In genomic region chr13:31054632-31055031, GRCh38 we compare ENCODE assay signal across 18 cellular contexts.
DNase-seq lines count a peak whose midpoint lies in the region; ATAC-seq and TF ChIP-seq lines count a peak whose summit lies in the region.
"Had no signal": no experiment of that assay in that cellular context is flagged by ENCODE, and none has a peak within 500 bp of the region (broad histone marks: within the 10 kb centered on the region; RNA-seq: fewer than 3 reads in every experiment).

No MANE protein-coding gene starts in this region.

- no peak overlapping the region for H2BK12ac ChIP-seq in neuronal stem cell (ENCODE audit: low read length)

- in situ Hi-C loops in GM23248 (cut with MboI), result no loop called here

- H2BK15ac ChIP-seq in neuronal stem cell (ENCODE audit: low read length), result no peak overlapping the region

- peak overlapping the region; percentile 61 for H3K9ac ChIP-seq in neuronal stem cell (ENCODE audit: low read depth, low read length, poor library complexity)
- H3K9ac ChIP-seq in GM23248, result no peak overlapping the region
- H3K9ac ChIP-seq: BLaER1 had no signal

- H3K4ac ChIP-seq in neuronal stem cell (ENCODE audit: low read length), result no peak overlapping the region

- no peaks in the 10 kb centered on the region for H3K9me2 ChIP-seq in GM23248 (ENCODE audit: insufficient read depth)

- no peaks in the 10 kb centered on the region for H3K36me3 Mint-ChIP-seq in activated CD8-positive, alpha-beta memory T cell treated with anti-CD3 and anti-CD28 coated beads, Interleukin-2, amount 10 ng/mL, durations not matched to agents 7 days and 5 days
- H3K36me3 Mint-ChIP-seq: CD14-positive monocyte; CD4-positive, alpha-beta memory T cell had no signal

- no peak overlapping the region for H2BK5ac ChIP-seq in neuronal stem cell (ENCODE audit: low read length)

- intact Hi-C loops in dorsolateral prefrontal cortex (cut with DNase I) (loop anchor here in 1 of 2 donors (5.0 kb wide), 1 partner anchor 108 kb away; the partner anchor contains the start of gene HSPH1), head of caudate nucleus (cut with DNase I) (no loop called here)

- H3K9me3 Mint-ChIP-seq in activated CD8-positive, alpha-beta memory T cell treated with anti-CD3 and anti-CD28 coated beads, Interleukin-2, amount 10 ng/mL, durations not matched to agents 7 days and 5 days (ENCODE audit: low read depth), result no peaks in the 10 kb centered on the region
- H3K9me3 Mint-ChIP-seq: CD14-positive monocyte; CD4-positive, alpha-beta memory T cell had no signal

- H3K18ac ChIP-seq in neuronal stem cell (ENCODE audit: low read length), result no peak overlapping the region

- H2AFZ ChIP-seq in neuronal stem cell (ENCODE audit: low read length) (no peak overlapping the region), GM23248 (no peak overlapping the region)

- H4K8ac ChIP-seq in neuronal stem cell (ENCODE audit: low read depth, low read length), result no peak overlapping the region

- no peak overlapping the region for H2AK5ac ChIP-seq in neuronal stem cell (ENCODE audit: low read depth, low read length)

- H3K27me3 ChIP-seq in dorsolateral prefrontal cortex (peaks cover 0 to 4% (median 0%) of the 10 kb centered on the region in 45 donors), neuronal stem cell (ENCODE audit: control insufficient read depth in 3 of 3, insufficient read depth in 3 of 3, low read depth in 1 of 3, low read length in 3 of 3) (peaks cover 0 to 3% (median 0%) of the 10 kb centered on the region in 3 experiments), GM23248 (replicated peaks; ENCODE audit: insufficient read depth) (no peaks in the 10 kb centered on the region)
- H3K27me3 ChIP-seq: BLaER1 had no signal

- H3K27me3 Mint-ChIP-seq in activated CD8-positive, alpha-beta memory T cell treated with anti-CD3 and anti-CD28 coated beads, Interleukin-2, amount 10 ng/mL, durations not matched to agents 7 days and 5 days, result peaks cover 11% of the 10 kb centered on the region

- H3K23ac ChIP-seq in neuronal stem cell (ENCODE audit: low read depth, low read length, poor library complexity), result no peak overlapping the region

- H3K27ac ChIP-seq in dorsolateral prefrontal cortex (peak overlapping the region in 10 of 59 donors; percentile 1 to 51 (median 27)), neuronal stem cell (replicated peaks; ENCODE audit: low read length) (no peak overlapping the region), GM23248 (no peak overlapping the region)
- H3K27ac ChIP-seq: BLaER1 had no signal

- no peaks in the 10 kb centered on the region for H3K36me3 ChIP-seq in neuronal stem cell (replicated peaks in 1 of 2; ENCODE audit: control insufficient read depth in 2 of 2, insufficient read depth in 2 of 2, low read length in 2 of 2)
- H3K36me3 ChIP-seq in GM23248 (ENCODE audit: low read depth), result no peaks in the 10 kb centered on the region
- H3K36me3 ChIP-seq: BLaER1, HAP-1 had no signal

- CTCF ChIA-PET in activated CD8-positive, alpha-beta memory T cell treated with anti-CD3 and anti-CD28 coated beads, Interleukin-2, amount 10 ng/mL, durations not matched to agents 7 days and 5 days (lab: Charles Lee), result no interaction called here

- no peak overlapping the region for H2BK120ac ChIP-seq in neuronal stem cell (ENCODE audit: low read depth, low read length)

- no peaks in the 10 kb centered on the region for H3K9me3 ChIP-seq in neuronal stem cell (replicated peaks in 1 of 2; ENCODE audit: control insufficient read depth in 2 of 2, insufficient read depth in 1 of 2, low read depth in 1 of 2, low read length in 2 of 2)
- no peaks in the 10 kb centered on the region for H3K9me3 ChIP-seq in GM23248 (ENCODE audit: low read depth)
- H3K9me3 ChIP-seq: BLaER1, HAP-1 had no signal

- H3K4me3 ChIP-seq in dorsolateral prefrontal cortex (peak overlapping the region in 38 of 59 donors; percentile 15 to 62 (median 37)), neuronal stem cell (ENCODE audit: low read length in 2 of 2) (no peak overlapping the region), GM23248 (no peak overlapping the region)
- H3K4me3 ChIP-seq: BLaER1, GM12878, HAP-1 had no signal

- H3F3A ChIP-seq in GM23248 (ENCODE audit: insufficient read depth), result peaks cover 18% of the 10 kb centered on the region; the same call in 1 of the 2 replicates

- WGBS in neuronal stem cell (ENCODE audit: extremely low coverage in 2 of 2, insufficient read length in 2 of 2, insufficient replicate concordance in 1 of 2), 2 donors, result no CpG with 5 or more reads among the region's 4 CpGs
- 84 to 93% methylated on average over 2 to 4 of the region's 4 CpGs for WGBS in GM23248 (ENCODE audit: low coverage in 1 of 2, low lambda C conversion rate in 2 of 2, missing lambda C conversion rate in 2 of 2), 2 experiments

- H4K20me1 ChIP-seq in GM23248 (ENCODE audit: insufficient read depth), result no peaks in the 10 kb centered on the region
- H4K20me1 ChIP-seq: BLaER1 had no signal

- peak; percentile 29 for DNase-seq in activated CD8-positive, alpha-beta memory T cell treated with anti-CD3 and anti-CD28 coated beads, Interleukin-2, amount 50 U/mL, for 48 hours
- DNase-seq in activated CD8-positive, alpha-beta memory T cell treated with anti-CD3 and anti-CD28 coated beads, Interleukin-2, amount 10 ng/mL, durations not matched to agents 7 days and 5 days, result no peak
- no peak for DNase-seq in dorsolateral prefrontal cortex
- no peak for DNase-seq in neuronal stem cell (ENCODE audit: low spot score)
- no peak for DNase-seq in head of caudate nucleus
- DNase-seq in GM23248, result no peak
- DNase-seq: 8988T; CD4-positive, alpha-beta memory T cell; DMS 273 treated with DMSO at 0.1 percent for 48 hours; DMS53; DND-41; EL had no signal

- H3K27ac Mint-ChIP-seq in activated CD8-positive, alpha-beta memory T cell treated with anti-CD3 and anti-CD28 coated beads, Interleukin-2, amount 10 ng/mL, durations not matched to agents 7 days and 5 days, result no peak overlapping the region
- H3K27ac Mint-ChIP-seq: CD14-positive monocyte; CD4-positive, alpha-beta memory T cell had no signal

- no peak overlapping the region for H3K4me2 ChIP-seq in neuronal stem cell (ENCODE audit: insufficient read depth, low read length, poor library complexity, severe bottlenecking)
- no peak overlapping the region for H3K4me2 ChIP-seq in GM23248 (ENCODE audit: unreplicated experiment)
- H3K4me2 ChIP-seq: BLaER1 had no signal

- no peaks in the 10 kb centered on the region for H3K4me1 ChIP-seq in neuronal stem cell (ENCODE audit: control insufficient read depth in 2 of 2, insufficient read depth in 1 of 2, low read depth in 1 of 2, low read length in 2 of 2)
- H3K4me1 ChIP-seq in GM23248 (ENCODE audit: insufficient read depth), result peaks cover 14% of the 10 kb centered on the region
- H3K4me1 ChIP-seq: HAP-1 had no signal

- no peaks in the 10 kb centered on the region for H3K79me2 ChIP-seq in GM23248 (ENCODE audit: insufficient read depth)

- H3K14ac ChIP-seq in neuronal stem cell (ENCODE audit: low read length), result peak overlapping the region; percentile 14

- ATAC-seq in activated CD8-positive, alpha-beta memory T cell treated with anti-CD3 and anti-CD28 coated beads, Interleukin-2, amount 10 ng/mL, durations not matched to agents 7 days and 5 days, result no peak
- ATAC-seq in HG02840 (IDR thresholded peaks at IDR 0.05; ENCODE audit: low FRiP score, unreplicated experiment), result no peak
- no peak for ATAC-seq in HG03280 (IDR thresholded peaks at IDR 0.05; ENCODE audit: unreplicated experiment)
- ATAC-seq: GM12878 had no signal

- peaks cover 13% of the 10 kb centered on the region for H3K4me1 Mint-ChIP-seq in activated CD8-positive, alpha-beta memory T cell treated with anti-CD3 and anti-CD28 coated beads, Interleukin-2, amount 10 ng/mL, durations not matched to agents 7 days and 5 days
- H3K4me1 Mint-ChIP-seq: CD4-positive, alpha-beta memory T cell had no signal

- TF ChIP-seq CTCF in dorsolateral prefrontal cortex (IDR thresholded peaks at IDR 0.05 in 54 of 56, conservative IDR thresholded peaks at IDR 0.05 in 2 of 56; ENCODE audit: low read depth in 1 of 56, partially characterized antibody in 56 of 56), result no peak

- H4K91ac ChIP-seq in neuronal stem cell (ENCODE audit: low read depth, low read length, poor library complexity), result no peak overlapping the region

- H3K79me1 ChIP-seq in neuronal stem cell (ENCODE audit: low read depth, low read length), result no peaks in the 10 kb centered on the region

- no peak overlapping the region for H3K4me3 Mint-ChIP-seq in activated CD8-positive, alpha-beta memory T cell treated with anti-CD3 and anti-CD28 coated beads, Interleukin-2, amount 10 ng/mL, durations not matched to agents 7 days and 5 days
- H3K4me3 Mint-ChIP-seq: CD14-positive monocyte; CD4-positive, alpha-beta memory T cell had no signal

Comparison
In these comparisons a context has a peak if more than half of its experiments do, and no peak if none do; other contexts are left out.
1. H3K4me3 ChIP-seq: peak in dorsolateral prefrontal cortex (38 of 59); none in neuronal stem cell (0 of 2) and GM23248 (single experiment).